Comparison of ENCODE assay signal across 10 cellular contexts in the genomic region with DNA sequence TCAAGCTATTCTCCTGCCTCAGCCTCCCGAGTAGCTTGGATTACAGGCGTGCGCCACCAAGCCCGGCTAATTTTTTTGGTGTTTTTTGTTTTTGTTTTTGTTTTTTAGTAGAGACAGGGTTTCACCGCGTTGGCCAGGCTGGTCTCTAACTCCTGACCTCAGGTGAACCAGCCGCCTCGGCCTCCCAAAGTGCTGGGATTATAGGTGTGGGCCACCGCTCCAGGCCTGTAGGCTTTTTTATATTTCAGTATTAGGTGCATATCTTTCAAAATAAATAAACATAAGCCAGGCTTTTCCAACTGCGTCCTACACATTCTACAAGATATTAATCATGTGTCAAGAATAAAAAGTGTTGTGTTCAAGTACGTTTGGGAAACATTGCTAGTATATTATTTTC. TPM values are rescaled to one million over a fixed set of nuclear protein-coding genes. Genes with fewer than 3 reads are reported as not detected.
A peak's percentile ranks its signal among the peaks of the same experiment; 100 is the strongest.
DNase-seq lines count a peak whose midpoint lies in the region; ATAC-seq, FAIRE-seq and TF ChIP-seq lines count a peak whose summit lies in the region.
"Not testable (repeated sequence)": the region's sequence is repeated elsewhere in the genome, so short reads cannot be mapped to it uniquely, and the experiment has no call there.
"Had no signal": no experiment of that assay in that cellular context is flagged by ENCODE, and none has a peak within 500 bp of the region (broad histone marks: within the 10 kb centered on the region; RNA-seq: fewer than 3 reads in every experiment).

No MANE protein-coding gene starts in this region.

- not testable (repeated sequence) for TF ChIP-seq POLR2A in A549 (IDR thresholded peaks at IDR 0.05; ENCODE audit: low read length); Peyer's patch (IDR thresholded peaks at IDR 0.05)

- peak overlapping the region; percentile 79 for H3K4me3 Mint-ChIP-seq in activated T-helper 2 cell treated with anti-CD3 and anti-CD28 coated beads, Interferon-gamma antibody, Interleukin-2, Interleukin-4, amounts not matched to agents 10 μg/mL and 5 μg/mL and 100 μg/mL, durations not matched to agents 14 hours and 24 hours and 36 hours (ENCODE audit: low read depth)
- H3K4me3 Mint-ChIP-seq in dendritic cell treated with granulocyte-macrophage colony-stimulating factor and Interleukin-4, amounts not matched to agents 40 ng/mL and 50 ng/mL, for 4 days, result peak overlapping the region; percentile 72
- peak overlapping the region; percentile 85 to 94 (median 92) for H3K4me3 Mint-ChIP-seq in naive B cell

- H3K4me1 Mint-ChIP-seq in activated T-helper 2 cell treated with anti-CD3 and anti-CD28 coated beads, Interferon-gamma antibody, Interleukin-2, Interleukin-4, amounts not matched to agents 10 μg/mL and 5 μg/mL and 100 μg/mL, durations not matched to agents 14 hours and 24 hours and 36 hours (ENCODE audit: low read depth); dendritic cell treated with granulocyte-macrophage colony-stimulating factor and Interleukin-4, amounts not matched to agents 40 ng/mL and 50 ng/mL, for 4 days (ENCODE audit: low read depth); naive B cell: not testable (repeated sequence)

- FAIRE-seq in A549 (lab: Jason Lieb, UNC), result not testable (repeated sequence)

- not testable (repeated sequence) for H3K27me3 Mint-ChIP-seq in activated T-helper 2 cell treated with anti-CD3 and anti-CD28 coated beads, Interferon-gamma antibody, Interleukin-2, Interleukin-4, amounts not matched to agents 10 μg/mL and 5 μg/mL and 100 μg/mL, durations not matched to agents 14 hours and 24 hours and 36 hours (ENCODE audit: low read depth); dendritic cell treated with granulocyte-macrophage colony-stimulating factor and Interleukin-4, amounts not matched to agents 40 ng/mL and 50 ng/mL, for 4 days; naive B cell

- intact Hi-C loops in activated T-helper 2 cell treated with anti-CD3 and anti-CD28 coated beads, Interferon-gamma antibody, Interleukin-2, Interleukin-4, amounts not matched to agents 10 μg/mL and 5 μg/mL and 100 μg/mL, durations not matched to agents 14 hours and 24 hours and 36 hours (cut with micrococcal nuclease); dendritic cell treated with granulocyte-macrophage colony-stimulating factor and Interleukin-4, amounts not matched to agents 40 ng/mL and 50 ng/mL, for 4 days (cut with micrococcal nuclease): not testable (repeated sequence)

- peak overlapping the region; percentile 41 for H3K4me3 ChIP-seq in A549
- peak overlapping the region; percentile 27; the same call in 1 of the 2 replicates for H3K4me3 ChIP-seq in H7 (ENCODE audit: insufficient read depth, low read depth, low read length)
- peak overlapping the region; percentile 55 to 68 (median 62) for H3K4me3 ChIP-seq in Peyer's patch
- peak overlapping the region; percentile 63 for H3K4me3 ChIP-seq in right atrium auricular region
- peak overlapping the region; percentile 48 to 64 (median 56) for H3K4me3 ChIP-seq in skin epidermis

- H3K36me3 ChIP-seq in H7 (replicated peaks; ENCODE audit: control insufficient read depth, insufficient read depth, low read length); Peyer's patch; right atrium auricular region: not testable (repeated sequence)

- H3K4me1 ChIP-seq in A549, Peyer's patch, right atrium auricular region: not testable (repeated sequence)

- H3K36me3 Mint-ChIP-seq in activated T-helper 2 cell treated with anti-CD3 and anti-CD28 coated beads, Interferon-gamma antibody, Interleukin-2, Interleukin-4, amounts not matched to agents 10 μg/mL and 5 μg/mL and 100 μg/mL, durations not matched to agents 14 hours and 24 hours and 36 hours (ENCODE audit: low read depth); dendritic cell treated with granulocyte-macrophage colony-stimulating factor and Interleukin-4, amounts not matched to agents 40 ng/mL and 50 ng/mL, for 4 days (ENCODE audit: low read depth); naive B cell: not testable (repeated sequence)

- TF ChIP-seq EP300 in A549 (IDR thresholded peaks at IDR 0.05), result not testable (repeated sequence)

- H3K27ac Mint-ChIP-seq in activated T-helper 2 cell treated with anti-CD3 and anti-CD28 coated beads, Interferon-gamma antibody, Interleukin-2, Interleukin-4, amounts not matched to agents 10 μg/mL and 5 μg/mL and 100 μg/mL, durations not matched to agents 14 hours and 24 hours and 36 hours, result peak overlapping the region; percentile 80
- peak overlapping the region; percentile 83 for H3K27ac Mint-ChIP-seq in dendritic cell treated with granulocyte-macrophage colony-stimulating factor and Interleukin-4, amounts not matched to agents 40 ng/mL and 50 ng/mL, for 4 days
- peak overlapping the region in 5 of 6 donors; percentile 89 to 98 (median 90) for H3K27ac Mint-ChIP-seq in naive B cell

- H3K9me3 ChIP-seq in A549, Peyer's patch, right atrium auricular region: not testable (repeated sequence)

- TF ChIP-seq CTCF in A549 (IDR thresholded peaks at IDR 0.05); Peyer's patch (IDR thresholded peaks at IDR 0.05); right atrium auricular region (IDR thresholded peaks at IDR 0.05): not testable (repeated sequence)

- TF ChIP-seq RAD21 in A549 (conservative IDR thresholded peaks at IDR 0.05 in 1 of 2, IDR thresholded peaks at IDR 0.05 in 1 of 2), result not testable (repeated sequence)

- ATAC-seq in A549; naive B cell (ENCODE audit: low read depth in 2 of 2): not testable (repeated sequence)

- CTCF ChIA-PET in A549 (lab: Yijun Ruan, JAX), result not testable (repeated sequence)

- DNase-seq in A549 (ENCODE audit: low read depth in 1 of 2, low spot score in 1 of 2); H7; Peyer's patch; activated T-helper 2 cell treated with anti-CD3 and anti-CD28 coated beads, Interferon-gamma antibody, Interleukin-2, Interleukin-4, amounts not matched to agents 10 μg/mL and 5 μg/mL and 100 μg/mL, durations not matched to agents 14 hours and 24 hours and 36 hours (ENCODE audit: low spot score); right atrium auricular region (ENCODE audit: low spot score); naive B cell: not testable (repeated sequence)

- POLR2A ChIA-PET in A549 (lab: Yijun Ruan, JAX), result interaction anchor here (0.6 kb wide), 1 partner anchor 9 kb away, joined by 3 read pairs; no protein-coding TSS in a partner anchor

- H3K27me3 ChIP-seq in H7 (ENCODE audit: control insufficient read depth, insufficient read depth, low read length); Peyer's patch; right atrium auricular region: not testable (repeated sequence)

- H3K9me3 Mint-ChIP-seq in activated T-helper 2 cell treated with anti-CD3 and anti-CD28 coated beads, Interferon-gamma antibody, Interleukin-2, Interleukin-4, amounts not matched to agents 10 μg/mL and 5 μg/mL and 100 μg/mL, durations not matched to agents 14 hours and 24 hours and 36 hours; dendritic cell treated with granulocyte-macrophage colony-stimulating factor and Interleukin-4, amounts not matched to agents 40 ng/mL and 50 ng/mL, for 4 days; naive B cell: not testable (repeated sequence)

- 52% methylated on average over 7 of the region's 11 CpGs for WGBS in A549 (ENCODE audit: missing lambda C conversion rate)

- peak overlapping the region; percentile 63 for H3K4me2 ChIP-seq in A549

- peak overlapping the region; percentile 68 to 82 for H3K27ac ChIP-seq in A549
- peak overlapping the region; percentile 76 to 82 (median 81) for H3K27ac ChIP-seq in Peyer's patch
- peak overlapping the region in 1 of 2 donors; percentile 75 for H3K27ac ChIP-seq in right atrium auricular region
- H3K27ac ChIP-seq in skin epidermis, result peak overlapping the region in 19 of 21 experiments; percentile 24 to 85 (median 63)

RNA-seq across cellular contexts. Expression of gene NUTM2F, which starts 45.3 kb away (rescaled TPM):
- polyA plus RNA-seq in A549 (2011; rRNA removed) (not detected in 2 replicates), A549 (2017; fragmentation: RNase III; extraction: RNeasy Plus Mini Kit Qiagen cat#74134 plus additional on column Dnase treatment) (not detected in 3 replicates), naive B cell (ENCODE audit: low read depth in 6 of 6) (not detected)
- not detected in 2 replicates for polyA plus RNA-seq in A549 (2012; cell fraction: cytosol; rRNA removed)
- not detected in 2 replicates for polyA plus RNA-seq in A549 (2012; cell fraction: nucleus; rRNA removed)
- not detected in 2 replicates for polyA minus RNA-seq in A549 (2011; rRNA and poly(A)+ RNA removed)
- 0.69 TPM in 1 of 2 replicates, not detected in the other for total RNA-seq in H7 (2014; rRNA removed; shearing (Covaris generic))
- total RNA-seq in Peyer's patch (not detected), right atrium auricular region (not detected)
- total RNA-seq in activated T-helper 2 cell treated with anti-CD3 and anti-CD28 coated beads, Interferon-gamma antibody, Interleukin-2, Interleukin-4, amounts not matched to agents 10 μg/mL and 5 μg/mL and 100 μg/mL, durations not matched to agents 14 hours and 24 hours and 36 hours, result not detected in 2 replicates
- total RNA-seq: A172 had no signal
- polyA plus RNA-seq: small intestine had no signal
